ENCODE assay signal across 17 cellular contexts in the genomic region with DNA sequence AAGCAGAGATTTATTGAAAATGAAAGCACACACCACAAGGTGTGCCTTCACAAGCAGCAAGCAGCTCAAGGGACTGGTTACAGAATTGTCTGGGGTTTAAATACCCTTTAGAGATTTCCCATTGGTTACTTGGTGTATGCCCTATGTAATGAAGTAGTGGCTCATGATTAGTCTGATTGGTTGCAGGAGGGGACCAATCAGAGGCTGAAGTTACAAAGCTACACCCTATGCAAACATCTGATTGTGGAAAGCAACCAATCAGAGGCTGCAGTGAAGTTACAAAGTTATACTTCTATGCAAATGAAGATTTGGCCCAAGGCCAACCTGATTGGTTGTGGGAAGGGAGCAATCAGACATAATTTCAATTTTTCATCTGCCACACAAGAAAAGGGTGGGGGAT.
DNase-seq lines count a peak whose midpoint lies in the region; TF ChIP-seq lines count a peak whose summit lies in the region.
"Had no signal": no experiment of that assay in that cellular context is flagged by ENCODE, and none has a peak within 500 bp of the region (broad histone marks: within the 10 kb centered on the region; RNA-seq: fewer than 3 reads in every experiment).

No MANE protein-coding gene starts in this region.

- no peaks in the 10 kb centered on the region for H3K9me3 Mint-ChIP-seq in MCF 10A (ENCODE audit: unreplicated experiment)
- no peaks in the 10 kb centered on the region for H3K9me3 Mint-ChIP-seq in activated T-helper 2 cell treated with anti-CD3 and anti-CD28 coated beads, Interferon-gamma antibody, Interleukin-2, Interleukin-4, amounts not matched to agents 10 μg/mL and 5 μg/mL and 100 μg/mL, durations not matched to agents 14 hours and 24 hours and 36 hours
- H3K9me3 Mint-ChIP-seq: activated T-helper 1 cell treated with anti-CD3 and anti-CD28 coated beads, Interleukin-12 subunit alpha, Interleukin-12 subunit beta, Interleukin-2, Interleukin-4 antibody, amounts not matched to agents 30 ng/mL and 10 ng/mL and 1 ng/mL, durations not matched to agents 14 hours and 24 hours and 36 hours had no signal

- no peak overlapping the region for H3K4me3 Mint-ChIP-seq in MCF 10A (ENCODE audit: unreplicated experiment)
- no peak overlapping the region for H3K4me3 Mint-ChIP-seq in activated T-helper 2 cell treated with anti-CD3 and anti-CD28 coated beads, Interferon-gamma antibody, Interleukin-2, Interleukin-4, amounts not matched to agents 10 μg/mL and 5 μg/mL and 100 μg/mL, durations not matched to agents 14 hours and 24 hours and 36 hours (ENCODE audit: low read depth)
- H3K4me3 Mint-ChIP-seq: activated T-helper 1 cell treated with anti-CD3 and anti-CD28 coated beads, Interleukin-12 subunit alpha, Interleukin-12 subunit beta, Interleukin-2, Interleukin-4 antibody, amounts not matched to agents 30 ng/mL and 10 ng/mL and 1 ng/mL, durations not matched to agents 14 hours and 24 hours and 36 hours; neural progenitor cell; stimulated activated memory B cell treated with anti-CD40 and anti-IgM and Interleukin-4, amounts not matched to agents 10 μg/mL and 1 μg/mL and 100 μg/mL, for 72 hours had no signal

- no peaks in the 10 kb centered on the region for H3K27me3 ChIP-seq in mammary epithelial cell (ENCODE audit: insufficient read depth, low read length)
- no peaks in the 10 kb centered on the region for H3K27me3 ChIP-seq in MG63
- H3K27me3 ChIP-seq: BLaER1, neural progenitor cell had no signal

- BruUV-seq in MCF 10A (replicated peaks; lab: Mats Ljungman, UMichigan): no TSS peak
- BruUV-seq in mammary epithelial cell (replicated peaks; lab: Mats Ljungman, UMichigan): no TSS peak

- dilution Hi-C loops in mammary epithelial cell (cut with HindIII; ENCODE audit: low sequenced_read_pairs): no loop called here

- H3K36me3 Mint-ChIP-seq in MCF 10A (ENCODE audit: insufficient read depth, unreplicated experiment): peaks cover 7% of the 10 kb centered on the region
- peaks cover 30% of the 10 kb centered on the region for H3K36me3 Mint-ChIP-seq in activated T-helper 2 cell treated with anti-CD3 and anti-CD28 coated beads, Interferon-gamma antibody, Interleukin-2, Interleukin-4, amounts not matched to agents 10 μg/mL and 5 μg/mL and 100 μg/mL, durations not matched to agents 14 hours and 24 hours and 36 hours (ENCODE audit: low read depth)

- no peak overlapping the region for H3K4me2 ChIP-seq in mammary epithelial cell (ENCODE audit: insufficient read depth, low read depth, low read length)
- H3K4me2 ChIP-seq: BLaER1, neural progenitor cell had no signal

- no peak for TF ChIP-seq CTCF in MCF 10A (IDR thresholded peaks at IDR 0.05; ENCODE audit: unreplicated experiment)
- TF ChIP-seq CTCF in mammary epithelial cell (conservative IDR thresholded peaks at IDR 0.05 in 1 of 2, IDR thresholded peaks at IDR 0.05 in 1 of 2; ENCODE audit: extremely low read depth in 1 of 2, insufficient read depth in 1 of 2, low read depth in 1 of 2, low read length in 2 of 2): no peak

- H3K27me3 Mint-ChIP-seq in MCF 10A (ENCODE audit: insufficient read depth, unreplicated experiment): no peaks in the 10 kb centered on the region
- H3K27me3 Mint-ChIP-seq in activated T-helper 2 cell treated with anti-CD3 and anti-CD28 coated beads, Interferon-gamma antibody, Interleukin-2, Interleukin-4, amounts not matched to agents 10 μg/mL and 5 μg/mL and 100 μg/mL, durations not matched to agents 14 hours and 24 hours and 36 hours (ENCODE audit: low read depth): no peaks in the 10 kb centered on the region
- H3K27me3 Mint-ChIP-seq: stimulated activated memory B cell treated with anti-CD40 and anti-IgM and Interleukin-4, amounts not matched to agents 10 μg/mL and 1 μg/mL and 100 μg/mL, for 72 hours had no signal

- H3K9ac ChIP-seq in mammary epithelial cell (ENCODE audit: insufficient read depth, low read length): no peak overlapping the region
- H3K9ac ChIP-seq: BLaER1, neural progenitor cell had no signal

- H2AFZ ChIP-seq in mammary epithelial cell (ENCODE audit: low read depth, low read length): no peak overlapping the region
- H2AFZ ChIP-seq: neural progenitor cell had no signal

- DNase-seq in MCF 10A (ENCODE audit: unreplicated experiment) (no peak), mammary epithelial cell (no peak), MG63 (peak; percentile 8), AG08396 (ENCODE audit: low spot score) (no peak), NOMO-1 treated with dmso at 0.1 percent for 144 hours (lab: John Stamatoyannopoulos, UW; ENCODE audit: unreplicated experiment) (no peak), NCI-H187 (lab: John Stamatoyannopoulos, UW) (no peak), Kasumi-1 (lab: John Stamatoyannopoulos, UW) (no peak)
- no peak for DNase-seq in activated T-helper 2 cell treated with anti-CD3 and anti-CD28 coated beads, Interferon-gamma antibody, Interleukin-2, Interleukin-4, amounts not matched to agents 10 μg/mL and 5 μg/mL and 100 μg/mL, durations not matched to agents 14 hours and 24 hours and 36 hours (ENCODE audit: low spot score)
- DNase-seq: activated CD4-positive, alpha-beta T cell treated with anti-CD3 and anti-CD28 coated beads for 1 hour; HCEC 1CT; NCI-H1092; right cardiac atrium; stimulated activated CD4-positive, alpha-beta T cell treated with anti-CD3 and anti-CD28 coated beads, Interleukin-4, amount 100 ng/mL, for 1 hour had no signal

- H3K4me1 Mint-ChIP-seq in MCF 10A (ENCODE audit: insufficient read depth, unreplicated experiment): peaks cover 42% of the 10 kb centered on the region
- H3K4me1 Mint-ChIP-seq in activated T-helper 2 cell treated with anti-CD3 and anti-CD28 coated beads, Interferon-gamma antibody, Interleukin-2, Interleukin-4, amounts not matched to agents 10 μg/mL and 5 μg/mL and 100 μg/mL, durations not matched to agents 14 hours and 24 hours and 36 hours (ENCODE audit: low read depth): peaks cover 54% of the 10 kb centered on the region
- H3K4me1 Mint-ChIP-seq: neural progenitor cell had no signal

- H3K4me3 ChIP-seq in mammary epithelial cell (replicated peaks in 1 of 3; ENCODE audit: insufficient read depth in 1 of 3, low read depth in 2 of 3, low read length in 3 of 3): no peak overlapping the region
- no peak overlapping the region for H3K4me3 ChIP-seq in MG63
- H3K4me3 ChIP-seq: BLaER1, neural progenitor cell had no signal

- H3K36me3 ChIP-seq in mammary epithelial cell (ENCODE audit: insufficient read depth, low read length) (no peaks in the 10 kb centered on the region), MG63 (peaks cover 20% of the 10 kb centered on the region)
- H3K36me3 ChIP-seq: BLaER1, neural progenitor cell had no signal

- H3K9me3 ChIP-seq in mammary epithelial cell (replicated peaks; ENCODE audit: insufficient read depth, low read length): no peaks in the 10 kb centered on the region
- H3K9me3 ChIP-seq in MG63: no peaks in the 10 kb centered on the region
- H3K9me3 ChIP-seq: BLaER1 had no signal

- peaks cover 96% of the 10 kb centered on the region for H3K79me2 ChIP-seq in mammary epithelial cell (ENCODE audit: insufficient read depth, low read length)

- POLR2A ChIA-PET in MCF 10A (lab: Yijun Ruan, JAX): interaction anchor here (0.8 kb wide), 1 partner anchor 11 kb away, joined by 3 read pairs; no protein-coding TSS in a partner anchor

- in situ Hi-C loops in mammary epithelial cell (cut with MboI; ENCODE audit: low sequenced_read_pairs in 2 of 2): no loop called here

- intact Hi-C loops in MCF 10A (cut with micrococcal nuclease) (no loop called here), mammary epithelial cell (cut with micrococcal nuclease) (no loop called here)
- intact Hi-C loops in activated T-helper 2 cell treated with anti-CD3 and anti-CD28 coated beads, Interferon-gamma antibody, Interleukin-2, Interleukin-4, amounts not matched to agents 10 μg/mL and 5 μg/mL and 100 μg/mL, durations not matched to agents 14 hours and 24 hours and 36 hours (cut with micrococcal nuclease): no loop called here

- H3K4me1 ChIP-seq in mammary epithelial cell (ENCODE audit: insufficient read depth, low read length): peaks cover 9% of the 10 kb centered on the region
- H3K4me1 ChIP-seq: BLaER1, neural progenitor cell had no signal

- no peak overlapping the region for H3K27ac ChIP-seq in mammary epithelial cell (ENCODE audit: insufficient read depth, low read depth, low read length)
- H3K27ac ChIP-seq: BLaER1, neural progenitor cell had no signal

- H3K27ac Mint-ChIP-seq in MCF 10A (ENCODE audit: low read depth, unreplicated experiment): peak overlapping the region; percentile 8
- H3K27ac Mint-ChIP-seq in activated T-helper 2 cell treated with anti-CD3 and anti-CD28 coated beads, Interferon-gamma antibody, Interleukin-2, Interleukin-4, amounts not matched to agents 10 μg/mL and 5 μg/mL and 100 μg/mL, durations not matched to agents 14 hours and 24 hours and 36 hours: peak overlapping the region; percentile 42
- H3K27ac Mint-ChIP-seq: neural progenitor cell had no signal

- CTCF ChIA-PET in MCF 10A (lab: Yijun Ruan, JAX): interaction anchor here (0.8 to 1.4 kb wide), 4 partner anchors 29 to 63 kb away, joined by 3 to 4 read pairs (median 3); no protein-coding TSS in a partner anchor
- CTCF ChIA-PET in mammary epithelial cell (lab: Charles Lee; ENCODE audit: low non-redundant PET): no interaction called here

- peaks cover 9% of the 10 kb centered on the region for H4K20me1 ChIP-seq in mammary epithelial cell (ENCODE audit: insufficient read depth, low read length)
- H4K20me1 ChIP-seq: BLaER1 had no signal
